In genomic region chr12:57086951-57087688, GRCh38 we compare ENCODE assay signal across 8 cellular contexts. TPM values are rescaled to one million over a fixed set of nuclear protein-coding genes. Genes with fewer than 3 reads are reported as not detected.
DNase-seq lines count a peak whose midpoint lies in the region; ATAC-seq and TF ChIP-seq lines count a peak whose summit lies in the region.

No MANE protein-coding gene starts in this region.

- peak; percentile 25 for ATAC-seq in GM19025 (IDR thresholded peaks at IDR 0.05; ENCODE audit: low read depth, unreplicated experiment)
- peak; percentile 34 for ATAC-seq in HG03432 (IDR thresholded peaks at IDR 0.05; ENCODE audit: unreplicated experiment)
- ATAC-seq in foreskin keratinocyte: peak; percentile 50

- peaks cover 12 to 18% of the 10 kb centered on the region in 2 donors for H3K36me3 ChIP-seq in neuronal stem cell (replicated peaks in 1 of 2; ENCODE audit: control insufficient read depth in 2 of 2, insufficient read depth in 2 of 2, low read length in 2 of 2)

- peak overlapping the region; percentile 73 for H3K9ac ChIP-seq in neuronal stem cell (ENCODE audit: low read depth, low read length, poor library complexity)

- H2BK12ac ChIP-seq in neuronal stem cell (ENCODE audit: low read length): no peak overlapping the region

- no peak overlapping the region for H2BK15ac ChIP-seq in neuronal stem cell (ENCODE audit: low read length)

- peak overlapping the region; percentile 91 for H3K4me2 ChIP-seq in neuronal stem cell (ENCODE audit: insufficient read depth, low read length, poor library complexity, severe bottlenecking)

- TF ChIP-seq CTCF in foreskin keratinocyte (conservative IDR thresholded peaks at IDR 0.05): no peak

- peaks cover 6% of the 10 kb centered on the region for H3K79me1 ChIP-seq in neuronal stem cell (ENCODE audit: low read depth, low read length)

- WGBS in neuronal stem cell (ENCODE audit: extremely low coverage in 2 of 2, insufficient read length in 2 of 2, insufficient replicate concordance in 1 of 2), 2 donors: no CpG with 5 or more reads among the region's 54 CpGs

- no peaks in the 10 kb centered on the region for H3K9me3 ChIP-seq in neuronal stem cell (replicated peaks in 1 of 2; ENCODE audit: control insufficient read depth in 2 of 2, insufficient read depth in 1 of 2, low read depth in 1 of 2, low read length in 2 of 2)

- peak overlapping the region; percentile 91 for H3K27ac ChIP-seq in foreskin keratinocyte
- H3K27ac ChIP-seq in neuronal stem cell (replicated peaks; ENCODE audit: low read length): peak overlapping the region; percentile 96

- no peak overlapping the region for H4K91ac ChIP-seq in neuronal stem cell (ENCODE audit: low read depth, low read length, poor library complexity)

- H3K4me3 ChIP-seq in neuronal stem cell (ENCODE audit: low read length in 2 of 2): peak overlapping the region; percentile 72 to 83

- H3K4me1 ChIP-seq in foreskin keratinocyte (peaks cover 14% of the 10 kb centered on the region), neuronal stem cell (ENCODE audit: control insufficient read depth in 2 of 2, insufficient read depth in 1 of 2, low read depth in 1 of 2, low read length in 2 of 2) (peaks cover 18 to 19% of the 10 kb centered on the region in 2 donors)

- H2AFZ ChIP-seq in neuronal stem cell (ENCODE audit: low read length): peak overlapping the region; percentile 75

- H4K8ac ChIP-seq in neuronal stem cell (ENCODE audit: low read depth, low read length): no peak overlapping the region

- peak overlapping the region; percentile 1 for H3K14ac ChIP-seq in neuronal stem cell (ENCODE audit: low read length)

- peak overlapping the region; percentile 98 for H2BK5ac ChIP-seq in neuronal stem cell (ENCODE audit: low read length)

- peak overlapping the region; percentile 99 for H3K18ac ChIP-seq in neuronal stem cell (ENCODE audit: low read length)

- no peak overlapping the region for H3K4ac ChIP-seq in neuronal stem cell (ENCODE audit: low read length)

- H3K27me3 ChIP-seq in foreskin keratinocyte (no peaks in the 10 kb centered on the region), neuronal stem cell (ENCODE audit: control insufficient read depth in 3 of 3, insufficient read depth in 3 of 3, low read depth in 1 of 3, low read length in 3 of 3) (no peaks in the 10 kb centered on the region)

- peak overlapping the region; percentile 99 for H2BK120ac ChIP-seq in neuronal stem cell (ENCODE audit: low read depth, low read length)

- peak overlapping the region; percentile 70 for H2AK5ac ChIP-seq in neuronal stem cell (ENCODE audit: low read depth, low read length)

- DNase-seq in AG08395 (ENCODE audit: low spot score) (peak; percentile 87), RPMI7951 (ENCODE audit: low read depth) (peak; percentile 86), activated gamma-delta T cell (lab: John Stamatoyannopoulos, UW) (peak; percentile 88), foreskin keratinocyte (peak in 1 of 2 donors; percentile 73), neuronal stem cell (ENCODE audit: low spot score) (peak; percentile 78), stromal cell of bone marrow (ENCODE audit: low read depth) (peak; percentile 86)

- no peak overlapping the region for H3K23ac ChIP-seq in neuronal stem cell (ENCODE audit: low read depth, low read length, poor library complexity)

RNA-seq across cellular contexts. Expression of gene NAB2, which starts 1.8 kb away (rescaled TPM):
- total RNA-seq in RPMI7951 (2014; rRNA removed; shearing (Covaris generic)): 10.9 and 17.6 TPM in 2 replicates
- 24.3 and 25.0 TPM in 2 replicates for total RNA-seq in foreskin keratinocyte
- 19.4 and 21.5 TPM in 2 replicates for polyA plus RNA-seq in foreskin keratinocyte
- polyA plus RNA-seq in neuronal stem cell (2013, experiment 1 of 2): 51.0 TPM
- 47.9 TPM for polyA plus RNA-seq in neuronal stem cell (2013, experiment 2 of 2)

RNA-seq across cellular contexts. Expression of gene NEMP1, which starts 8.5 kb away (rescaled TPM):
- total RNA-seq in RPMI7951 (2014; rRNA removed; shearing (Covaris generic)): 27.9 and 30.4 TPM in 2 replicates
- 16.6 and 20.3 TPM in 2 replicates for total RNA-seq in foreskin keratinocyte
- 4.4 and 6.8 TPM in 2 replicates for polyA plus RNA-seq in foreskin keratinocyte
- polyA plus RNA-seq in neuronal stem cell (2013, experiment 1 of 2): 31.6 TPM
- 33.0 TPM for polyA plus RNA-seq in neuronal stem cell (2013, experiment 2 of 2)

RNA-seq across cellular contexts. Expression of gene STAT6, which starts 24.0 kb away (rescaled TPM):
- 29.4 and 33.0 TPM in 2 replicates for total RNA-seq in RPMI7951 (2014; rRNA removed; shearing (Covaris generic))
- 94.4 and 98.8 TPM in 2 replicates for total RNA-seq in foreskin keratinocyte
- 60.2 and 68.9 TPM in 2 replicates for polyA plus RNA-seq in foreskin keratinocyte
- polyA plus RNA-seq in neuronal stem cell (2013, experiment 1 of 2): 9.9 TPM
- polyA plus RNA-seq in neuronal stem cell (2013, experiment 2 of 2): 8.0 TPM

RNA-seq across cellular contexts. Expression of gene MYO1A, which starts 37.2 kb away (rescaled TPM):
- total RNA-seq in RPMI7951 (2014; rRNA removed; shearing (Covaris generic)): not detected in 2 replicates
- total RNA-seq in foreskin keratinocyte: not detected in 2 replicates
- 0.04 TPM in 1 of 2 replicates, not detected in the other for polyA plus RNA-seq in foreskin keratinocyte
- polyA plus RNA-seq in neuronal stem cell (2013, experiment 1 of 2): 0.04 TPM
- 0.01 TPM for polyA plus RNA-seq in neuronal stem cell (2013, experiment 2 of 2)

RNA-seq across cellular contexts. Expression of gene LRP1, which starts 41.2 kb away (rescaled TPM):
- total RNA-seq in RPMI7951 (2014; rRNA removed; shearing (Covaris generic)): 28.8 and 31.6 TPM in 2 replicates
- total RNA-seq in foreskin keratinocyte: 9.8 and 17.5 TPM in 2 replicates
- 5.1 and 8.5 TPM in 2 replicates for polyA plus RNA-seq in foreskin keratinocyte
- 13.3 TPM for polyA plus RNA-seq in neuronal stem cell (2013, experiment 1 of 2)
- 12.4 TPM for polyA plus RNA-seq in neuronal stem cell (2013, experiment 2 of 2)
